In genomic region chr1:150272379-150272840, GRCh38 we compare ENCODE assay signal across 9 cellular contexts. TPM values are rescaled to one million over a fixed set of nuclear protein-coding genes. Genes with fewer than 3 reads are reported as not detected.
A peak's percentile ranks its signal among the peaks of the same experiment; 100 is the strongest.
DNase-seq lines count a peak whose midpoint lies in the region; ATAC-seq and TF ChIP-seq lines count a peak whose summit lies in the region.
"Had no signal": no experiment of that assay in that cellular context is flagged by ENCODE, and none has a peak within 500 bp of the region (broad histone marks: within the 10 kb centered on the region; RNA-seq: fewer than 3 reads in every experiment).

C1orf54 (plus strand) TSS chr1:150272790; CDS start chr1:150272818, 28 bp downstream.

- peaks cover 14% of the 10 kb centered on the region for H3K79me2 ChIP-seq in DOHH2 (ENCODE audit: control insufficient read depth, low read length)

- DNase-seq in SJCRH30 (peak; percentile 54 to 62), foreskin fibroblast (peak; percentile 48 to 82), posterior vena cava (ENCODE audit: low spot score) (peak; percentile 90), NCI-H1092 treated with DMSO at 0.1 percent for 48 hours (lab: John Stamatoyannopoulos, UW) (no peak), NCI-H2081 (lab: John Stamatoyannopoulos, UW) (no peak)
- DNase-seq in activated CD8-positive, alpha-beta memory T cell treated with anti-CD3 and anti-CD28 coated beads for 24 hours: no peak

- no peaks in the 10 kb centered on the region for H3K27me3 ChIP-seq in DOHH2 (ENCODE audit: control insufficient read depth, low read length)
- H3K27me3 ChIP-seq in SJCRH30: no peaks in the 10 kb centered on the region

- H3K4me3 ChIP-seq in DOHH2 (ENCODE audit: low read length) (peak within 1 kb of the TSS; percentile 65), SJCRH30 (peak within 1 kb of the TSS; percentile 9; the same call in 1 of the 2 replicates), foreskin fibroblast (ENCODE audit: low read depth in 1 of 2, low read length in 2 of 2) (peak within 1 kb of the TSS; percentile 39 to 59)

- peaks cover under 1% of the 10 kb centered on the region; the same call in 1 of the 2 replicates for H4K20me1 ChIP-seq in DOHH2 (ENCODE audit: control insufficient read depth, insufficient read depth, low read depth, low read length)

- no peak for ATAC-seq in GM21390 (IDR thresholded peaks at IDR 0.05; ENCODE audit: unreplicated experiment)

- H3K9me3 ChIP-seq in DOHH2 (ENCODE audit: control insufficient read depth, insufficient read depth, low read length) (no peaks in the 10 kb centered on the region), SJCRH30 (replicated peaks) (no peaks in the 10 kb centered on the region)

- H3K36me3 ChIP-seq in DOHH2 (ENCODE audit: control insufficient read depth, low read length) (peaks cover 6% of the 10 kb centered on the region), SJCRH30 (no peaks in the 10 kb centered on the region)

- TF ChIP-seq CTCF in DOHH2 (IDR thresholded peaks at IDR 0.05; ENCODE audit: low read depth, low read length, poor library complexity, severe bottlenecking): no peak
- TF ChIP-seq CTCF in foreskin fibroblast (IDR thresholded peaks at IDR 0.05; ENCODE audit: low read depth, low read length): peak; percentile 5

- H3K4me1 ChIP-seq in DOHH2 (ENCODE audit: control insufficient read depth, low read length) (peaks cover 35% of the 10 kb centered on the region), SJCRH30 (0 out of 2 replicates have a peak, but pooled peaks cover 2% of the 10 kb centered on the region)

- H3K9me2 ChIP-seq in DOHH2 (replicated peaks; ENCODE audit: control insufficient read depth, low read length): no peaks in the 10 kb centered on the region

- no peaks in the 10 kb centered on the region for H3F3A ChIP-seq in DOHH2 (ENCODE audit: control insufficient read depth, insufficient read depth)

- intact Hi-C loops in posterior vena cava (cut with DNase I): no loop called here

- peak within 1 kb of the TSS; percentile 80 for H3K4me2 ChIP-seq in DOHH2 (ENCODE audit: low read length)

- H3K27ac ChIP-seq in DOHH2 (ENCODE audit: low read depth, low read length): 0 out of 2 replicates have a peak within 1 kb of the TSS, but pooled peaks have one; percentile 16
- no peak within 1 kb of the TSS for H3K27ac ChIP-seq in SJCRH30
- H3K27ac ChIP-seq: VCaP had no signal

RNA-seq across cellular contexts. Expression of gene C1orf54, which starts in this region (rescaled TPM):
- 1.3 and 2.0 TPM in 2 replicates for total RNA-seq in SJCRH30 (2014; rRNA removed; shearing (Covaris generic))
- total RNA-seq in posterior vena cava: 10 to 100 TPM; 39.3 to 44.2 TPM

Comparison
In these comparisons a context has a peak if more than half of its experiments do, and no peak if none do; other contexts are left out.
1. RNA of gene C1orf54 (total RNA-seq): 39.3 to 44.2 TPM in posterior vena cava; 1.3 to 2.0 TPM in SJCRH30; every median in the first group is over 10 times any median in the second.
2. H3K4me3 ChIP-seq: peak in every context shown above with its lines; median percentile 65 in DOHH2; 49 in foreskin fibroblast; 9 in SJCRH30.
3. DNase-seq: peak in SJCRH30 (2 of 2), foreskin fibroblast (2 of 2) and posterior vena cava (single experiment); none in NCI-H1092 treated with DMSO at 0.1 percent for 48 hours (single experiment), NCI-H2081 (0 of 2) and activated CD8-positive, alpha-beta memory T cell treated with anti-CD3 and anti-CD28 coated beads for 24 hours (single experiment).